ENCODE assay signal across 9 cellular contexts in the genomic region with DNA sequence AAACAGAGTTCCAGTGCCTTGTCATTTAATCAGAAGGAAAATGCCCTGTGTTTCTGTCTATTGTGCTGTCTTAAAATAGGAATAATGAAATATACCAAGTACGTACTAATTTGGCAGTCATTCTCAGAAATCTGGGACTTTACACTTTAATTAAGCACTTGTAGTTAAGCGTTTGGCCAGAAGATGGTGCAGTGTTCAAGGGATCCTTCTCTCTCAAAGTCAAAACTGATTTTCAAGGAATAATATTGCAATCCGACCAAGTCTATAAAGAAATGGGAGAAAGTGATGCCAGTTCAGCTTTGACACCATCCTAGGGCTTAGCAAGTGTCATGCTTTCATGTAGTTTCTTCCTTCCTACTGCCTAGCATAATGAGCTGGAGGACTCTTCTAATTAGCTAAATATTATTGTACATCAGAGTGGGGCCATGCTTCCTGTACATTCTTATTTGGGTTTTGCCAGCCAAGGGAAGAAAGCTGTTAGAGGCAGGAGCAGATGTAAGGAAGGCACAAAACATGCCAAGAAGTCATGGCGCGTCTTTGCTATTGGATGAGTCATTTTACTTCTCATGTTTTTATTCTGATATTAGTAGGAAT.
DNase-seq lines count a peak whose midpoint lies in the region; ATAC-seq and TF ChIP-seq lines count a peak whose summit lies in the region.
"Had no signal": no experiment of that assay in that cellular context is flagged by ENCODE, and none has a peak within 500 bp of the region (broad histone marks: within the 10 kb centered on the region; RNA-seq: fewer than 3 reads in every experiment).

No MANE protein-coding gene starts in this region.

- H3K36me3 Mint-ChIP-seq in activated CD4-positive, alpha-beta T cell treated with anti-CD3 and anti-CD28 coated beads for 36 hours (ENCODE audit: low read depth) = no peaks in the 10 kb centered on the region
- H3K36me3 Mint-ChIP-seq in activated CD4-positive, alpha-beta T cell treated with anti-CD3 and anti-CD28 coated beads, Interleukin-2, amount 10 ng/mL, durations not matched to agents 24 days and 14 days (ENCODE audit: low read depth) = no peaks in the 10 kb centered on the region
- no peaks in the 10 kb centered on the region for H3K36me3 Mint-ChIP-seq in activated T-helper 1 cell treated with anti-CD3 and anti-CD28 coated beads, Interleukin-12 subunit alpha, Interleukin-12 subunit beta, Interleukin-2, Interleukin-4 antibody, amounts not matched to agents 30 ng/mL and 10 ng/mL and 1 ng/mL, durations not matched to agents 14 hours and 24 hours and 36 hours (ENCODE audit: low read depth)
- H3K36me3 Mint-ChIP-seq: activated naive CD4-positive, alpha-beta T cell treated with anti-CD3 and anti-CD28 coated beads, Interleukin-2, amount 50 U/mL, for 24 hours had no signal

- peak; percentile 61 for TF ChIP-seq CTCF in fibroblast of villous mesenchyme (IDR thresholded peaks at IDR 0.05; ENCODE audit: insufficient read depth, low read depth, low read length)

- H3K27ac Mint-ChIP-seq in activated CD4-positive, alpha-beta T cell treated with anti-CD3 and anti-CD28 coated beads for 36 hours = no peak overlapping the region
- H3K27ac Mint-ChIP-seq in activated CD4-positive, alpha-beta T cell treated with anti-CD3 and anti-CD28 coated beads, Interleukin-2, amount 10 ng/mL, durations not matched to agents 24 days and 14 days = no peak overlapping the region
- H3K27ac Mint-ChIP-seq in activated T-helper 1 cell treated with anti-CD3 and anti-CD28 coated beads, Interleukin-12 subunit alpha, Interleukin-12 subunit beta, Interleukin-2, Interleukin-4 antibody, amounts not matched to agents 30 ng/mL and 10 ng/mL and 1 ng/mL, durations not matched to agents 14 hours and 24 hours and 36 hours = no peak overlapping the region
- H3K27ac Mint-ChIP-seq: activated naive CD4-positive, alpha-beta T cell treated with anti-CD3 and anti-CD28 coated beads, Interleukin-2, amount 50 U/mL, for 24 hours had no signal

- H3K4me3 ChIP-seq in fibroblast of villous mesenchyme (ENCODE audit: low read depth, low read length) = no peak overlapping the region

- POLR2A ChIA-PET in activated CD4-positive, alpha-beta T cell treated with anti-CD3 and anti-CD28 coated beads for 36 hours (lab: Charles Lee) = no interaction called here

- in situ Hi-C loops in SK-MEL-5 (cut with HindIII; ENCODE audit: low pct_unique_long_range_greater_than_20kb, low sequenced_read_pairs) = no loop called here

- ATAC-seq in activated CD4-positive, alpha-beta T cell treated with anti-CD3 and anti-CD28 coated beads for 36 hours = peak; percentile 33
- peak; percentile 63 for ATAC-seq in HG03159 (IDR thresholded peaks at IDR 0.05; ENCODE audit: unreplicated experiment)

- H3K4me1 Mint-ChIP-seq in activated CD4-positive, alpha-beta T cell treated with anti-CD3 and anti-CD28 coated beads for 36 hours = no peaks in the 10 kb centered on the region
- no peaks in the 10 kb centered on the region for H3K4me1 Mint-ChIP-seq in activated CD4-positive, alpha-beta T cell treated with anti-CD3 and anti-CD28 coated beads, Interleukin-2, amount 10 ng/mL, durations not matched to agents 24 days and 14 days
- no peaks in the 10 kb centered on the region for H3K4me1 Mint-ChIP-seq in activated T-helper 1 cell treated with anti-CD3 and anti-CD28 coated beads, Interleukin-12 subunit alpha, Interleukin-12 subunit beta, Interleukin-2, Interleukin-4 antibody, amounts not matched to agents 30 ng/mL and 10 ng/mL and 1 ng/mL, durations not matched to agents 14 hours and 24 hours and 36 hours (ENCODE audit: low read depth)
- H3K4me1 Mint-ChIP-seq: activated naive CD4-positive, alpha-beta T cell treated with anti-CD3 and anti-CD28 coated beads, Interleukin-2, amount 50 U/mL, for 24 hours had no signal

- DNase-seq in activated CD4-positive, alpha-beta T cell treated with anti-CD3 and anti-CD28 coated beads for 36 hours = peak; percentile 15
- no peak for DNase-seq in activated CD4-positive, alpha-beta T cell treated with anti-CD3 and anti-CD28 coated beads, Interleukin-2, amount 10 ng/mL, durations not matched to agents 24 days and 14 days
- DNase-seq in SK-MEL-5 (ENCODE audit: low read depth, low spot score) (peak; percentile 57), fibroblast of villous mesenchyme (ENCODE audit: low read depth) (peak; percentile 45), retina (peak; percentile 71)
- DNase-seq in activated naive CD4-positive, alpha-beta T cell (lab: John Stamatoyannopoulos, UW) = no peak
- no peak for DNase-seq in activated T-helper 1 cell treated with anti-CD3 and anti-CD28 coated beads, Interleukin-12 subunit alpha, Interleukin-12 subunit beta, Interleukin-2, Interleukin-4 antibody, amounts not matched to agents 30 ng/mL and 10 ng/mL and 1 ng/mL, durations not matched to agents 14 hours and 24 hours and 36 hours (ENCODE audit: low spot score)

- peaks cover 6% of the 10 kb centered on the region for H3K27me3 Mint-ChIP-seq in activated CD4-positive, alpha-beta T cell treated with anti-CD3 and anti-CD28 coated beads for 36 hours
- H3K27me3 Mint-ChIP-seq in activated CD4-positive, alpha-beta T cell treated with anti-CD3 and anti-CD28 coated beads, Interleukin-2, amount 10 ng/mL, durations not matched to agents 24 days and 14 days = peaks cover 3% of the 10 kb centered on the region
- H3K27me3 Mint-ChIP-seq in activated T-helper 1 cell treated with anti-CD3 and anti-CD28 coated beads, Interleukin-12 subunit alpha, Interleukin-12 subunit beta, Interleukin-2, Interleukin-4 antibody, amounts not matched to agents 30 ng/mL and 10 ng/mL and 1 ng/mL, durations not matched to agents 14 hours and 24 hours and 36 hours (ENCODE audit: insufficient read depth) = no peaks in the 10 kb centered on the region

- no peaks in the 10 kb centered on the region for H3K9me3 Mint-ChIP-seq in activated CD4-positive, alpha-beta T cell treated with anti-CD3 and anti-CD28 coated beads for 36 hours (ENCODE audit: low read depth)
- H3K9me3 Mint-ChIP-seq in activated CD4-positive, alpha-beta T cell treated with anti-CD3 and anti-CD28 coated beads, Interleukin-2, amount 10 ng/mL, durations not matched to agents 24 days and 14 days = no peaks in the 10 kb centered on the region
- H3K9me3 Mint-ChIP-seq in activated T-helper 1 cell treated with anti-CD3 and anti-CD28 coated beads, Interleukin-12 subunit alpha, Interleukin-12 subunit beta, Interleukin-2, Interleukin-4 antibody, amounts not matched to agents 30 ng/mL and 10 ng/mL and 1 ng/mL, durations not matched to agents 14 hours and 24 hours and 36 hours = no peaks in the 10 kb centered on the region
- H3K9me3 Mint-ChIP-seq: activated naive CD4-positive, alpha-beta T cell treated with anti-CD3 and anti-CD28 coated beads, Interleukin-2, amount 50 U/mL, for 24 hours had no signal

- H3K4me3 Mint-ChIP-seq in activated CD4-positive, alpha-beta T cell treated with anti-CD3 and anti-CD28 coated beads for 36 hours = no peak overlapping the region
- no peak overlapping the region for H3K4me3 Mint-ChIP-seq in activated CD4-positive, alpha-beta T cell treated with anti-CD3 and anti-CD28 coated beads, Interleukin-2, amount 10 ng/mL, durations not matched to agents 24 days and 14 days
- no peak overlapping the region for H3K4me3 Mint-ChIP-seq in activated T-helper 1 cell treated with anti-CD3 and anti-CD28 coated beads, Interleukin-12 subunit alpha, Interleukin-12 subunit beta, Interleukin-2, Interleukin-4 antibody, amounts not matched to agents 30 ng/mL and 10 ng/mL and 1 ng/mL, durations not matched to agents 14 hours and 24 hours and 36 hours
- H3K4me3 Mint-ChIP-seq: activated naive CD4-positive, alpha-beta T cell treated with anti-CD3 and anti-CD28 coated beads, Interleukin-2, amount 50 U/mL, for 24 hours had no signal

- CTCF ChIA-PET in activated CD4-positive, alpha-beta T cell treated with anti-CD3 and anti-CD28 coated beads for 36 hours (lab: Charles Lee) = interaction anchor here (0.6 to 1.7 kb wide), 9 partner anchors 8 to 1617 kb away, joined by 3 to 5 read pairs (median 3); no protein-coding TSS in a partner anchor

- intact Hi-C loops in activated CD4-positive, alpha-beta T cell treated with anti-CD3 and anti-CD28 coated beads for 36 hours (cut with DNase I, micrococcal nuclease) = loop anchor here (1.0 to 10.0 kb wide), 4 partner anchors 291 to 1591 kb away; no protein-coding TSS in a partner anchor
- intact Hi-C loops in activated CD4-positive, alpha-beta T cell treated with anti-CD3 and anti-CD28 coated beads, Interleukin-2, amount 10 ng/mL, durations not matched to agents 24 days and 14 days (cut with micrococcal nuclease) = loop anchor here (2.0 kb wide), 1 partner anchor 1589 kb away; no protein-coding TSS in a partner anchor
- intact Hi-C loops in activated T-helper 1 cell treated with anti-CD3 and anti-CD28 coated beads, Interleukin-12 subunit alpha, Interleukin-12 subunit beta, Interleukin-2, Interleukin-4 antibody, amounts not matched to agents 30 ng/mL and 10 ng/mL and 1 ng/mL, durations not matched to agents 14 hours and 24 hours and 36 hours (cut with micrococcal nuclease) = loop anchor here (1.0 kb wide), 1 partner anchor 295 kb away; no protein-coding TSS in a partner anchor

Comparison
In these comparisons a context has a peak if more than half of its experiments do, and no peak if none do; other contexts are left out.
1. DNase-seq: peak in activated CD4-positive, alpha-beta T cell treated with anti-CD3 and anti-CD28 coated beads for 36 hours (single experiment), SK-MEL-5 (single experiment), fibroblast of villous mesenchyme (single experiment) and retina (single experiment); none in activated CD4-positive, alpha-beta T cell treated with anti-CD3 and anti-CD28 coated beads, Interleukin-2, amount 10 ng/mL, durations not matched to agents 24 days and 14 days (single experiment), activated naive CD4-positive, alpha-beta T cell (0 of 4) and activated T-helper 1 cell treated with anti-CD3 and anti-CD28 coated beads, Interleukin-12 subunit alpha, Interleukin-12 subunit beta, Interleukin-2, Interleukin-4 antibody, amounts not matched to agents 30 ng/mL and 10 ng/mL and 1 ng/mL, durations not matched to agents 14 hours and 24 hours and 36 hours (single experiment).